17 cellular contexts compared by ENCODE assay signal in genomic region chr13:21287331-21287907, GRCh38.
DNase-seq lines count a peak whose midpoint lies in the region; ATAC-seq and TF ChIP-seq lines count a peak whose summit lies in the region.
"Had no signal": no experiment of that assay in that cellular context is flagged by ENCODE, and none has a peak within 500 bp of the region (broad histone marks: within the 10 kb centered on the region; RNA-seq: fewer than 3 reads in every experiment).

No MANE protein-coding gene starts in this region.

- intact Hi-C loops in Right ventricle myocardium inferior (cut with DNase I), result no loop called here

- DNase-seq in Right ventricle myocardium inferior (ENCODE audit: missing footprints) (peak; percentile 42), right atrium auricular region (ENCODE audit: low spot score) (no peak), iPS-NIHi11 (ENCODE audit: low spot score) (peak; percentile 8), GF-D8 (lab: John Stamatoyannopoulos, UW) (no peak)
- no peak for DNase-seq in activated CD4-positive, alpha-beta T cell treated with anti-CD3 and anti-CD28 coated beads, Interleukin-2, amount 10 ng/mL, durations not matched to agents 7 days and 5 days
- DNase-seq: BE2C; CD4-positive, alpha-beta T cell; CD8-positive, alpha-beta memory T cell; DMS 273 treated with DMSO at 0.1 percent for 48 hours; DMS79; EL; GDM1; HCEC 1CT had no signal

- no peak for ATAC-seq in Right ventricle myocardium inferior

- H3K27ac ChIP-seq in right atrium auricular region, result no peak overlapping the region
- peak overlapping the region; percentile 7; the same call in 1 of the 2 replicates for H3K27ac ChIP-seq in VCaP
- H3K27ac ChIP-seq: 22Rv1; BLaER1 treated with 17β-estradiol and CSF1 and Interleukin-3, amounts not matched to agents 10 nM and 100 nM had no signal

- POLR2A ChIA-PET in activated CD4-positive, alpha-beta T cell treated with anti-CD3 and anti-CD28 coated beads, Interleukin-2, amount 10 ng/mL, durations not matched to agents 7 days and 5 days (lab: Charles Lee), result no interaction called here

- H3K4me3 ChIP-seq in right atrium auricular region, result no peak overlapping the region
- H3K4me3 ChIP-seq: BLaER1 treated with 17β-estradiol and CSF1 and Interleukin-3, amounts not matched to agents 10 nM and 100 nM had no signal

- H3K4me1 ChIP-seq in right atrium auricular region, result no peaks in the 10 kb centered on the region
- H3K4me1 ChIP-seq: BE2C; BLaER1 treated with 17β-estradiol and CSF1 and Interleukin-3, amounts not matched to agents 10 nM and 100 nM had no signal

- H3K4me3 Mint-ChIP-seq in activated CD4-positive, alpha-beta T cell treated with anti-CD3 and anti-CD28 coated beads, Interleukin-2, amount 10 ng/mL, durations not matched to agents 7 days and 5 days, result no peak overlapping the region
- H3K4me3 Mint-ChIP-seq: CD14-positive monocyte; CD4-positive, alpha-beta T cell; CD8-positive, alpha-beta memory T cell had no signal

- CTCF ChIA-PET in activated CD4-positive, alpha-beta T cell treated with anti-CD3 and anti-CD28 coated beads, Interleukin-2, amount 10 ng/mL, durations not matched to agents 7 days and 5 days (lab: Charles Lee), result interaction anchor here (1.7 kb wide), 1 partner anchor 189 kb away, joined by 3 read pairs; no protein-coding TSS in a partner anchor

- no peak overlapping the region for H3K27ac Mint-ChIP-seq in activated CD4-positive, alpha-beta T cell treated with anti-CD3 and anti-CD28 coated beads, Interleukin-2, amount 10 ng/mL, durations not matched to agents 7 days and 5 days
- H3K27ac Mint-ChIP-seq: CD14-positive monocyte; CD4-positive, alpha-beta T cell; CD8-positive, alpha-beta memory T cell had no signal

- H3K4me1 Mint-ChIP-seq in activated CD4-positive, alpha-beta T cell treated with anti-CD3 and anti-CD28 coated beads, Interleukin-2, amount 10 ng/mL, durations not matched to agents 7 days and 5 days, result no peaks in the 10 kb centered on the region
- H3K4me1 Mint-ChIP-seq: CD14-positive monocyte; CD8-positive, alpha-beta memory T cell had no signal

- peaks cover 14% of the 10 kb centered on the region for H3K27me3 Mint-ChIP-seq in activated CD4-positive, alpha-beta T cell treated with anti-CD3 and anti-CD28 coated beads, Interleukin-2, amount 10 ng/mL, durations not matched to agents 7 days and 5 days

- TF ChIP-seq CTCF in right atrium auricular region (IDR thresholded peaks at IDR 0.05), result no peak
- TF ChIP-seq CTCF in VCaP (conservative IDR thresholded peaks at IDR 0.05), result no peak

- no peaks in the 10 kb centered on the region for H3K36me3 Mint-ChIP-seq in activated CD4-positive, alpha-beta T cell treated with anti-CD3 and anti-CD28 coated beads, Interleukin-2, amount 10 ng/mL, durations not matched to agents 7 days and 5 days (ENCODE audit: low read depth)
- H3K36me3 Mint-ChIP-seq: CD14-positive monocyte; CD8-positive, alpha-beta memory T cell had no signal

- no peaks in the 10 kb centered on the region for H3K9me3 ChIP-seq in right atrium auricular region
- H3K9me3 ChIP-seq: BE2C; BLaER1 treated with 17β-estradiol and CSF1 and Interleukin-3, amounts not matched to agents 10 nM and 100 nM had no signal

- no peaks in the 10 kb centered on the region for H3K9me3 Mint-ChIP-seq in activated CD4-positive, alpha-beta T cell treated with anti-CD3 and anti-CD28 coated beads, Interleukin-2, amount 10 ng/mL, durations not matched to agents 7 days and 5 days
- H3K9me3 Mint-ChIP-seq: CD14-positive monocyte; CD4-positive, alpha-beta T cell; CD8-positive, alpha-beta memory T cell had no signal

- H3K27me3 ChIP-seq in right atrium auricular region, result no peaks in the 10 kb centered on the region
- H3K27me3 ChIP-seq: BLaER1 treated with 17β-estradiol and CSF1 and Interleukin-3, amounts not matched to agents 10 nM and 100 nM had no signal

- H3K36me3 ChIP-seq in right atrium auricular region, result no peaks in the 10 kb centered on the region
- H3K36me3 ChIP-seq: BE2C; BLaER1 treated with 17β-estradiol and CSF1 and Interleukin-3, amounts not matched to agents 10 nM and 100 nM had no signal

Comparison
In these comparisons a context has a peak if more than half of its experiments do, and no peak if none do; other contexts are left out.
1. DNase-seq: peak in Right ventricle myocardium inferior (single experiment) and iPS-NIHi11 (single experiment); none in right atrium auricular region (single experiment), GF-D8 (single experiment) and activated CD4-positive, alpha-beta T cell treated with anti-CD3 and anti-CD28 coated beads, Interleukin-2, amount 10 ng/mL, durations not matched to agents 7 days and 5 days (single experiment).